ENCODE assay signal across 21 cellular contexts in genomic region chr14:63633801-63634200, GRCh38. TPM values are rescaled to one million over a fixed set of nuclear protein-coding genes. Genes with fewer than 3 reads are reported as not detected.
DNase-seq lines count a peak whose midpoint lies in the region; FAIRE-seq and TF ChIP-seq lines count a peak whose summit lies in the region.
"Had no signal": no experiment of that assay in that cellular context is flagged by ENCODE, and none has a peak within 500 bp of the region (broad histone marks: within the 10 kb centered on the region; RNA-seq: fewer than 3 reads in every experiment).

No MANE protein-coding gene starts in this region.

- H3K14ac ChIP-seq in H1 (ENCODE audit: insufficient read length), result no peak overlapping the region

- H4K91ac ChIP-seq in H1 (replicated peaks; ENCODE audit: insufficient read length, low read length), result no peak overlapping the region

- H3K4ac ChIP-seq in H1 (replicated peaks; ENCODE audit: insufficient read length, low read depth, low read length), result no peak overlapping the region

- H3K36me3 ChIP-seq in A673 (ENCODE audit: insufficient read depth, low read length, poor library complexity, severe bottlenecking) (no peaks in the 10 kb centered on the region), SK-N-MC (ENCODE audit: insufficient read depth, low read length) (peaks cover 33% of the 10 kb centered on the region), H1 (ENCODE audit: control insufficient read depth in 2 of 4, insufficient read depth in 4 of 4, low read length in 3 of 4) (peaks cover 0 to 3% (median 0%) of the 10 kb centered on the region in 4 experiments; a peak in 1 of 8 replicates)
- H3K36me3 ChIP-seq: ascending aorta, esophagus muscularis mucosa had no signal

- H3K9me3 ChIP-seq in A673 (ENCODE audit: low read depth, low read length, poor library complexity, severe bottlenecking) (peaks cover 4% of the 10 kb centered on the region), SK-N-MC (ENCODE audit: low read depth, low read length) (no peaks in the 10 kb centered on the region), H1 (ENCODE audit: insufficient read depth in 2 of 2, low read depth in 1 of 2, low read length in 1 of 2) (no peaks in the 10 kb centered on the region; a peak in 1 of 4 replicates)

- H3K23me2 ChIP-seq in H1 (ENCODE audit: low read depth, low read length), result no peaks in the 10 kb centered on the region

- no peak overlapping the region for H2BK120ac ChIP-seq in H1 (replicated peaks; ENCODE audit: low read depth, low read length)

- no peak overlapping the region for H3K18ac ChIP-seq in H1 (ENCODE audit: extremely low read depth, low read length)

- H3K79me1 ChIP-seq in H1 (ENCODE audit: low read depth, low read length), result peaks cover 9% of the 10 kb centered on the region

- WGBS in H1 (ENCODE audit: extremely low coverage in 1 of 2, insufficient coverage in 1 of 2, insufficient read length in 1 of 2, insufficient replicate concordance in 2 of 2, low coverage in 1 of 2, low lambda C conversion rate in 2 of 2, missing lambda C conversion rate in 1 of 2), 2 experiments, result 83% methylated on average over 7 of the region's 7 CpGs; no CpG with 5 or more reads in 1 of the 2 experiments

- no peak for TF ChIP-seq EP300 in H1 (IDR thresholded peaks at IDR 0.05; ENCODE audit: borderline replicate concordance in 1 of 2, low read depth in 2 of 2, low read length in 2 of 2)

- no peak for FAIRE-seq in H1 (lab: Jason Lieb, UNC)

- in situ Hi-C loops in GM13977 (cut with MboI; ENCODE audit: low pct_unique_long_range_greater_than_20kb, low sequenced_read_pairs, unreplicated experiment), result loop anchor here (25.0 kb wide), 1 partner anchor 246 kb away; no protein-coding TSS in a partner anchor

- POLR2A ChIA-PET in A673 (lab: Charles Lee; ENCODE audit: low non-redundant PET), result no interaction called here
- POLR2A ChIA-PET in H1 (lab: Charles Lee; ENCODE audit: partially characterized antibody), result interaction anchor here (3.5 kb wide), 1 partner anchor 8 kb away, joined by 17 read pairs; the partner anchor contains the start of gene WDR89

- H2BK20ac ChIP-seq in H1 (ENCODE audit: low read length), result no peak overlapping the region

- TF ChIP-seq CTCF in A673 (conservative IDR thresholded peaks at IDR 0.05; ENCODE audit: low read depth, low read length) (peak; percentile 32; the same call in 1 of the 2 replicates), GM13977 (IDR thresholded peaks at IDR 0.05; ENCODE audit: extremely low read depth, insufficient read depth, missing control alignments) (peak; percentile 13), H1 (IDR thresholded peaks at IDR 0.05; ENCODE audit: control extremely low read depth in 1 of 3, insufficient read depth in 1 of 3, low read depth in 1 of 3, low read length in 3 of 3) (no peak)

- H2BK12ac ChIP-seq in H1 (ENCODE audit: low read depth, low read length), result no peak overlapping the region

- H3K79me2 ChIP-seq in H1 (ENCODE audit: control insufficient read depth in 1 of 2, insufficient read depth in 2 of 2, low read length in 2 of 2), result peaks cover 10 to 90% of the 10 kb centered on the region in 2 experiments

- H4K20me1 ChIP-seq in H1 (replicated peaks in 1 of 2; ENCODE audit: control insufficient read depth in 1 of 2, insufficient read depth in 2 of 2, low read length in 2 of 2), result peaks cover 0 to 3% of the 10 kb centered on the region in 2 experiments

- H2BK15ac ChIP-seq in H1 (ENCODE audit: low read length), result no peak overlapping the region

- H4K5ac ChIP-seq in H1 (ENCODE audit: insufficient read length, low read depth, low read length), result no peak overlapping the region

- H3K27me3 ChIP-seq in A673 (replicated peaks; ENCODE audit: insufficient read depth, low read depth, low read length, poor library complexity) (no peaks in the 10 kb centered on the region), H1 (replicated peaks in 1 of 4; ENCODE audit: control insufficient read depth in 3 of 4, extremely low read depth in 1 of 4, insufficient read depth in 3 of 4, low read length in 3 of 4) (no peaks in the 10 kb centered on the region)
- H3K27me3 ChIP-seq: ascending aorta, esophagus muscularis mucosa had no signal

- no peak overlapping the region for H3K23ac ChIP-seq in H1 (ENCODE audit: insufficient read length)

- no peak for TF ChIP-seq RAD21 in H1 (IDR thresholded peaks at IDR 0.05 in 1 of 2, conservative IDR thresholded peaks at IDR 0.05 in 1 of 2; ENCODE audit: low read depth in 2 of 2, low read length in 2 of 2)

- H3K4me3 ChIP-seq in A673 (ENCODE audit: low read depth, low read length, poor library complexity, severe bottlenecking) (no peak overlapping the region), SK-N-MC (no peak overlapping the region), H1 (ENCODE audit: extremely low read depth in 1 of 4, insufficient read depth in 2 of 4, low read depth in 3 of 4, low read length in 4 of 4) (no peak overlapping the region)
- H3K4me3 ChIP-seq: ascending aorta, esophagus muscularis mucosa, HAP-1 had no signal

- CTCF ChIA-PET in A673 (lab: Charles Lee) (interaction anchor here (0.6 to 1.1 kb wide), 3 partner anchors 244 to 670 kb away, joined by 3 to 8 read pairs (median 5); no protein-coding TSS in a partner anchor), H1 (lab: Charles Lee; ENCODE audit: partially characterized antibody) (interaction anchor here (0.6 to 2.4 kb wide), 21 partner anchors 8 to 461 kb away, joined by 3 to 9 read pairs (median 4); partner anchors contain the start of genes PPP2R5E and WDR89)

- no peak overlapping the region for H2BK5ac ChIP-seq in H1 (ENCODE audit: low read depth, low read length)

- H3K56ac ChIP-seq in H1 (replicated peaks; ENCODE audit: insufficient read length, low read depth, low read length), result no peak overlapping the region

- H4K8ac ChIP-seq in H1 (ENCODE audit: extremely low read depth, insufficient read depth, low read length), result 0 out of 2 replicates have a peak overlapping the region, but pooled peaks have one; percentile 25

- TF ChIP-seq POLR2A in H1 (IDR thresholded peaks at IDR 0.05; ENCODE audit: control extremely low read depth in 1 of 2, low read depth in 2 of 2, low read length in 2 of 2), result no peak

- no TSS peak for BruUV-seq in A673 (replicated peaks; lab: Mats Ljungman, UMichigan)

- DNase-seq in A673 (ENCODE audit: low spot score) (no peak), GM13977 (ENCODE audit: low spot score) (no peak), SK-N-MC (ENCODE audit: low read depth, low spot score) (no peak), H1 (ENCODE audit: low read depth in 1 of 2, low spot score in 2 of 2) (no peak), NCI-H510A (lab: John Stamatoyannopoulos, UW) (no peak), C1 segment of cervical spinal cord (lab: John Stamatoyannopoulos, UW) (no peak), NCI-H82 (lab: John Stamatoyannopoulos, UW) (no peak)
- no peak for DNase-seq in NK-92 treated with Interleukin-12 subunit alpha and Interleukin-12 subunit beta, amount 100 ng/mL, for 24 hours (lab: John Stamatoyannopoulos, UW)
- DNase-seq: activated CD4-positive, alpha-beta T cell treated with anti-CD3 and anti-CD28 coated beads for 1 hour; activated T-cell treated with anti-CD3 and anti-CD28 coated beads, Interleukin-2, amount 50 U/mL, for 72 hours; CD4-positive, alpha-beta T cell; cerebellar nuclear complex; DMS153; effector CD8-positive, alpha-beta T cell; NCI-H1417 treated with DMSO at 0.1 percent for 48 hours; NCI-H2107; NCI-H524 had no signal

- H2AK5ac ChIP-seq in H1 (ENCODE audit: low read depth, low read length), result no peak overlapping the region

- intact Hi-C loops in A673 (cut with micrococcal nuclease; ENCODE audit: unreplicated experiment), result no loop called here

- no peak overlapping the region for H3K27ac ChIP-seq in A673 (ENCODE audit: low read depth, low read length, poor library complexity, severe bottlenecking)
- H3K27ac ChIP-seq in SK-N-MC, result peak overlapping the region; percentile 20; the same call in 1 of the 2 replicates
- H3K27ac ChIP-seq in H1 (ENCODE audit: low read depth, low read length), result no peak overlapping the region
- H3K27ac ChIP-seq: ascending aorta, esophagus muscularis mucosa, parathyroid adenoma had no signal

- no peak overlapping the region for H3K4me2 ChIP-seq in H1 (ENCODE audit: insufficient read depth in 1 of 2, low read depth in 2 of 2, low read length in 2 of 2)

- peaks cover 5% of the 10 kb centered on the region for H3K4me1 ChIP-seq in A673 (ENCODE audit: insufficient read depth, low read length, poor library complexity, severe bottlenecking)
- H3K4me1 ChIP-seq in H1 (replicated peaks in 1 of 4; ENCODE audit: control insufficient read depth in 3 of 4, insufficient read depth in 4 of 4, low read length in 3 of 4), result no peaks in the 10 kb centered on the region
- H3K4me1 ChIP-seq: ascending aorta, HAP-1, parathyroid adenoma had no signal

- H3K9ac ChIP-seq in SK-N-MC (ENCODE audit: insufficient read length), result no peak overlapping the region
- no peak overlapping the region for H3K9ac ChIP-seq in H1 (replicated peaks in 1 of 4; ENCODE audit: extremely low read depth in 1 of 4, low read depth in 3 of 4, low read length in 3 of 4)
- H3K9ac ChIP-seq: parathyroid adenoma had no signal

- H2AFZ ChIP-seq in H1 (ENCODE audit: low read length), result no peak overlapping the region
- H2AFZ ChIP-seq: parathyroid adenoma had no signal

TF ChIP-seq in H1, 55 proteins besides CTCF, POLR2A, EP300 and RAD21 (continues in another document):
- TF ChIP-seq HDAC2 (IDR thresholded peaks at IDR 0.05; ENCODE audit: borderline replicate concordance in 1 of 2, low read depth in 2 of 2, low read length in 2 of 2), result no peak
- TF ChIP-seq, protein P1, sequence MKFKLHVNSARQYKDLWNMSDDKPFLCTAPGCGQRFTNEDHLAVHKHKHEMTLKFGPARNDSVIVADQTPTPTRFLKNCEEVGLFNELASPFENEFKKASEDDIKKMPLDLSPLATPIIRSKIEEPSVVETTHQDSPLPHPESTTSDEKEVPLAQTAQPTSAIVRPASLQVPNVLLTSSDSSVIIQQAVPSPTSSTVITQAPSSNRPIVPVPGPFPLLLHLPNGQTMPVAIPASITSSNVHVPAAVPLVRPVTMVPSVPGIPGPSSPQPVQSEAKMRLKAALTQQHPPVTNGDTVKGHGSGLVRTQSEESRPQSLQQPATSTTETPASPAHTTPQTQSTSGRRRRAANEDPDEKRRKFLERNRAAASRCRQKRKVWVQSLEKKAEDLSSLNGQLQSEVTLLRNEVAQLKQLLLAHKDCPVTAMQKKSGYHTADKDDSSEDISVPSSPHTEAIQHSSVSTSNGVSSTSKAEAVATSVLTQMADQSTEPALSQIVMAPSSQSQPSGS (IDR thresholded peaks at IDR 0.05; ENCODE audit: low read length), result no peak

RNA-seq across cellular contexts. Expression of gene WDR89, which starts 7.9 kb away (rescaled TPM):
- total RNA-seq in A673 (2021), result 19.0 and 23.6 TPM in 2 replicates
- total RNA-seq in H1 (2021; fragmentation: NEBNext Ultra II Directional; extraction: Animal tissue kit (Norgen Biotek cat#: 25700)), result 32.0 and 32.9 TPM in 2 replicates
- 4.1 and 8.3 TPM in 2 replicates for polyA plus RNA-seq in H1 (2011; rRNA removed)
- polyA plus RNA-seq in H1 (2011; cell fraction: cytosol; rRNA removed), result 11.5 TPM
- polyA plus RNA-seq in H1 (2011; cell fraction: nucleus; rRNA removed), result 2.4 TPM
- 13.2 to 26.1 TPM (median 16.1 TPM) in 4 replicates for polyA plus RNA-seq in H1 (2012, experiment 1 of 2)
- polyA plus RNA-seq in H1 (2012, experiment 2 of 2), result 1.6 TPM
- polyA plus RNA-seq in H1 (2013, experiment 1 of 2), result 16.3 TPM
- polyA plus RNA-seq in H1 (2013, experiment 2 of 2), result 17.1 TPM
- polyA minus RNA-seq in H1 (2011; rRNA and poly(A)+ RNA removed), result 18.4 and 23.0 TPM in 2 replicates
- 11.7 TPM for polyA minus RNA-seq in H1 (2011; cell fraction: cytosol; rRNA and poly(A)+ RNA removed)
- polyA minus RNA-seq in H1 (2011; cell fraction: nucleus; rRNA and poly(A)+ RNA removed), result 15.8 TPM
- total RNA-seq: ascending aorta had no signal

Comparison
In these comparisons a context has a peak if more than half of its experiments do, and no peak if none do; other contexts are left out.
1. CTCF ChIP-seq: peak in A673 (single experiment) and GM13977 (single experiment); none in H1 (0 of 3).